ENCODE assay signal across 22 cellular contexts in the genomic region with DNA sequence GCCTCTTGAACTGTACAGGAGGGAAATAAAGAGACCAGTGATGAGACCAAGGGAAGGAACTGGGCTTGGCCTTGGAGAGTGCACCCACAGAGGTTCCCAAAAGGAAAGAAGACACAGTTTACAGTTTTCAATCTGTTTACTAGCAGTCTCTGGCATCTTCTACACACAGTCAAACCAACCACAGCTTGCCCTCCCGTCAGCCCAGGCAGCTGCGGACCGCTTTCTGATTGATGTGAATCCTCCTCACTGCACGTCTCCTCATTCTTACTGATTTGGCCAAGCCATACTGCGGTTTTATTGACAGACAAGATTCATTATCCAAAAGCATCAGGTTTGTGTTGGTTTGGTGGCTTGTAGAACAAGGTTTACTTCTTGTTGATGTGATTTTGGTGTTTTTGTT.
DNase-seq lines count a peak whose midpoint lies in the region; ATAC-seq and TF ChIP-seq lines count a peak whose summit lies in the region.
"Had no signal": no experiment of that assay in that cellular context is flagged by ENCODE, and none has a peak within 500 bp of the region (broad histone marks: within the 10 kb centered on the region; RNA-seq: fewer than 3 reads in every experiment).

No MANE protein-coding gene starts in this region.

- no peaks in the 10 kb centered on the region for H3K79me2 ChIP-seq in DND-41 (ENCODE audit: insufficient read depth, low read length)

- no peak overlapping the region for H3K4me3 ChIP-seq in DND-41 (ENCODE audit: low read depth in 1 of 2, low read length in 2 of 2)
- H3K4me3 ChIP-seq: BLaER1 treated with 17β-estradiol and CSF1 and Interleukin-3, amounts not matched to agents 10 nM and 100 nM; GM23248; SK-N-MC had no signal

- H3K4me1 Mint-ChIP-seq in CD4-positive, alpha-beta T cell (ENCODE audit: low read depth): peaks cover 16% of the 10 kb centered on the region
- H3K4me1 Mint-ChIP-seq in brain: peaks cover 24% of the 10 kb centered on the region
- H3K4me1 Mint-ChIP-seq in naive thymus-derived CD8-positive, alpha-beta T cell: peaks cover 9 to 32% (median 25%) of the 10 kb centered on the region in 4 donors
- no peaks in the 10 kb centered on the region for H3K4me1 Mint-ChIP-seq in progenitor cell of endocrine pancreas (ENCODE audit: low read depth)

- no peak overlapping the region for H3K4me3 Mint-ChIP-seq in CD4-positive, alpha-beta T cell
- H3K4me3 Mint-ChIP-seq in brain: peak overlapping the region in 1 of 5 experiments; percentile 12
- H3K4me3 Mint-ChIP-seq in naive thymus-derived CD8-positive, alpha-beta T cell: no peak overlapping the region
- no peak overlapping the region for H3K4me3 Mint-ChIP-seq in progenitor cell of endocrine pancreas (ENCODE audit: low read depth)

- H3K36me3 ChIP-seq in DND-41 (ENCODE audit: insufficient read depth, low read length): no peaks in the 10 kb centered on the region
- H3K36me3 ChIP-seq: BLaER1 treated with 17β-estradiol and CSF1 and Interleukin-3, amounts not matched to agents 10 nM and 100 nM had no signal

- H3K4me1 ChIP-seq in DND-41 (ENCODE audit: insufficient read depth, low read length): peaks cover 10% of the 10 kb centered on the region
- H3K4me1 ChIP-seq: Caco-2 had no signal

- H3K36me3 Mint-ChIP-seq in CD4-positive, alpha-beta T cell (ENCODE audit: low read depth): peaks cover 4% of the 10 kb centered on the region
- H3K36me3 Mint-ChIP-seq in brain (no peaks in the 10 kb centered on the region), progenitor cell of endocrine pancreas (ENCODE audit: insufficient read depth) (no peaks in the 10 kb centered on the region)
- peaks cover 0 to 8% (median 7%) of the 10 kb centered on the region in 3 donors for H3K36me3 Mint-ChIP-seq in naive thymus-derived CD8-positive, alpha-beta T cell
- H3K36me3 Mint-ChIP-seq: IgD-negative memory B cell had no signal

- no peaks in the 10 kb centered on the region for H3K9me3 ChIP-seq in CD4-positive, alpha-beta T cell (ENCODE audit: control insufficient read depth, low read length)
- H3K9me3 ChIP-seq in DND-41 (ENCODE audit: insufficient read depth, low read length, severe bottlenecking): no peaks in the 10 kb centered on the region
- H3K9me3 ChIP-seq: Caco-2 had no signal

- H3K27me3 ChIP-seq in CD4-positive, alpha-beta T cell (ENCODE audit: control insufficient read depth, insufficient read depth, low read length): no peaks in the 10 kb centered on the region
- H3K27me3 ChIP-seq in DND-41 (ENCODE audit: insufficient read depth, low read length, poor library complexity): no peaks in the 10 kb centered on the region
- H3K27me3 ChIP-seq: BLaER1 treated with 17β-estradiol and CSF1 and Interleukin-3, amounts not matched to agents 10 nM and 100 nM had no signal

- ATAC-seq in CD4-positive, alpha-beta T cell (ENCODE audit: poor library complexity): no peak
- ATAC-seq in DND-41 (ENCODE audit: insufficient read depth, low read depth) (0 out of 3 replicates have a peak, but pooled peaks have one; percentile 27), HG02981 (IDR thresholded peaks at IDR 0.05; ENCODE audit: unreplicated experiment) (no peak)
- ATAC-seq in naive thymus-derived CD8-positive, alpha-beta T cell: no peak

- intact Hi-C loops in CD4-positive, alpha-beta T cell (cut with DNase I, micrococcal nuclease): no loop called here

- H3K27me3 Mint-ChIP-seq in CD4-positive, alpha-beta T cell: no peaks in the 10 kb centered on the region
- H3K27me3 Mint-ChIP-seq in brain (no peaks in the 10 kb centered on the region), progenitor cell of endocrine pancreas (no peaks in the 10 kb centered on the region)
- H3K27me3 Mint-ChIP-seq in naive thymus-derived CD8-positive, alpha-beta T cell: no peaks in the 10 kb centered on the region
- H3K27me3 Mint-ChIP-seq: IgD-negative memory B cell had no signal

- no peak overlapping the region for H3K9ac ChIP-seq in DND-41 (ENCODE audit: low read depth, low read length)
- H3K9ac ChIP-seq: BLaER1 treated with 17β-estradiol and CSF1 and Interleukin-3, amounts not matched to agents 10 nM and 100 nM; GM23248 had no signal

- DNase-seq in CD4-positive, alpha-beta T cell: no peak
- no peak for DNase-seq in DND-41
- no peak for DNase-seq in naive thymus-derived CD8-positive, alpha-beta T cell
- no peak for DNase-seq in NCI-H82 (lab: John Stamatoyannopoulos, UW)
- no peak for DNase-seq in COLO668 (lab: John Stamatoyannopoulos, UW; ENCODE audit: unreplicated experiment)
- DNase-seq in progenitor cell of endocrine pancreas (ENCODE audit: low spot score, unreplicated experiment): no peak
- DNase-seq: Caco-2, GF-D8, GM23248, HCEC 1CT, Karpas-422, NCI-H1048, NCI-H1436, NCI-H2029 treated with DMSO at 0.1 percent for 48 hours, NCI-H446 treated with DMSO at 0.1 percent for 48 hours, OCI-M1, Right ventricle myocardium superior had no signal

- H2AFZ ChIP-seq in DND-41 (ENCODE audit: low read depth, low read length): no peak overlapping the region
- H2AFZ ChIP-seq: GM23248 had no signal

- H3K27ac ChIP-seq in CD4-positive, alpha-beta T cell (ENCODE audit: low read depth, low read length): no peak overlapping the region
- no peak overlapping the region for H3K27ac ChIP-seq in DND-41 (ENCODE audit: low read length)
- H3K27ac ChIP-seq: BLaER1 treated with 17β-estradiol and CSF1 and Interleukin-3, amounts not matched to agents 10 nM and 100 nM; GM23248; SK-N-MC had no signal

- POLR2A ChIA-PET in CD4-positive, alpha-beta T cell (lab: Charles Lee): interaction anchor here (1.0 kb wide), 1 partner anchor 80 kb away, joined by 6 read pairs; no protein-coding TSS in a partner anchor
- POLR2A ChIA-PET in naive thymus-derived CD8-positive, alpha-beta T cell (lab: Charles Lee): interaction anchor here (0.9 to 3.0 kb wide), 5 partner anchors 10 to 80 kb away, joined by 3 to 17 read pairs (median 3); no protein-coding TSS in a partner anchor

- no peak for TF ChIP-seq CTCF in CD4-positive, alpha-beta T cell (IDR thresholded peaks at IDR 0.05)
- TF ChIP-seq CTCF in DND-41 (IDR thresholded peaks at IDR 0.05; ENCODE audit: borderline replicate concordance, extremely low read depth, low read length, poor library complexity, severe bottlenecking) (no peak), brain (conservative IDR thresholded peaks at IDR 0.05) (no peak), progenitor cell of endocrine pancreas (IDR thresholded peaks at IDR 0.05; ENCODE audit: unreplicated experiment) (no peak)

- H3K4me2 ChIP-seq in DND-41 (ENCODE audit: insufficient read depth, low read length): no peak overlapping the region
- H3K4me2 ChIP-seq: BLaER1 treated with 17β-estradiol and CSF1 and Interleukin-3, amounts not matched to agents 10 nM and 100 nM had no signal

- no peaks in the 10 kb centered on the region for H3K9me3 Mint-ChIP-seq in CD4-positive, alpha-beta T cell
- H3K9me3 Mint-ChIP-seq in brain (peaks cover 0 to 8% (median 3%) of the 10 kb centered on the region in 5 experiments), progenitor cell of endocrine pancreas (ENCODE audit: low read depth) (peaks cover 5% of the 10 kb centered on the region)
- H3K9me3 Mint-ChIP-seq in naive thymus-derived CD8-positive, alpha-beta T cell: peaks cover 0 to 9% (median 2%) of the 10 kb centered on the region in 9 donors
- H3K9me3 Mint-ChIP-seq: IgD-negative memory B cell had no signal

- CTCF ChIA-PET in CD4-positive, alpha-beta T cell (lab: Charles Lee): no interaction called here

- no peaks in the 10 kb centered on the region for H4K20me1 ChIP-seq in DND-41 (ENCODE audit: insufficient read depth, low read length)
- H4K20me1 ChIP-seq: BLaER1 treated with 17β-estradiol and CSF1 and Interleukin-3, amounts not matched to agents 10 nM and 100 nM had no signal

- peak overlapping the region; percentile 6 for H3K27ac Mint-ChIP-seq in CD4-positive, alpha-beta T cell
- H3K27ac Mint-ChIP-seq in brain: peak overlapping the region in 3 of 5 experiments; percentile 57 to 82 (median 79)
- H3K27ac Mint-ChIP-seq in naive thymus-derived CD8-positive, alpha-beta T cell: peak overlapping the region in 7 of 10 donors; percentile 7 to 78 (median 51)
- no peak overlapping the region for H3K27ac Mint-ChIP-seq in progenitor cell of endocrine pancreas
